Comparison of ENCODE assay signal across 30 cellular contexts in the genomic region with DNA sequence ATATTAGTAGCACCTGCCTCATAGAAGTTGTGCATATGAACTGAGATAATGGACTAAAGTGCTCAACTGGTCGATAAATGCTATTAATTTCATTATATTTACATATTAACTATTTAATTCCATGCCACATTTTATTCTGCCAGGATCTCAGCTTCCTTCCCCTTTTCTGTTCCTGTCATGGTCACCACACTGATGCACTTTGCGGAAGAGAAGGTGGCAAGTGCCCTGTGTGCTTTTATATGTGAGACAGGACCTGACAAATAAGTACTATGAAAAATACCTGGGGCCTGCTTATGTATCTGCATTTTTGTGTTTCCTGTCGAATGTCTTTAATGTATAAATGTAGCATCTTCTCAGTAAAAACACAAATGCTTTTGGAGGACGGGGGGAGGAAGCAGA. TPM values are rescaled to one million over a fixed set of nuclear protein-coding genes. Genes with fewer than 3 reads are reported as not detected.
DNase-seq lines count a peak whose midpoint lies in the region; TF ChIP-seq lines count a peak whose summit lies in the region.
"Had no signal": no experiment of that assay in that cellular context is flagged by ENCODE, and none has a peak within 500 bp of the region (broad histone marks: within the 10 kb centered on the region; RNA-seq: fewer than 3 reads in every experiment).

No MANE protein-coding gene starts in this region.

- no peak for TF ChIP-seq CTCF in osteocyte (IDR thresholded peaks at IDR 0.05)
- TF ChIP-seq CTCF in ascending aorta (IDR thresholded peaks at IDR 0.05), result no peak

- intact Hi-C loops in ascending aorta (cut with DNase I), result no loop called here

- H3K4me1 Mint-ChIP-seq in osteocyte (ENCODE audit: unreplicated experiment), result peaks cover 51% of the 10 kb centered on the region

- H3K27ac ChIP-seq in ascending aorta, result no peak overlapping the region
- H3K27ac ChIP-seq: colonic mucosa, HL-60, skin epidermis, thyroid gland, vagina had no signal

- no peaks in the 10 kb centered on the region for H3K9me3 ChIP-seq in ascending aorta
- H3K9me3 ChIP-seq: colonic mucosa, thyroid gland, vagina had no signal

- H3K27me3 ChIP-seq in ascending aorta, result no peaks in the 10 kb centered on the region
- H3K27me3 ChIP-seq: colonic mucosa, thyroid gland, vagina had no signal

- no peaks in the 10 kb centered on the region for H3K36me3 Mint-ChIP-seq in osteocyte (ENCODE audit: unreplicated experiment)
- H3K36me3 Mint-ChIP-seq: activated naive CD4-positive, alpha-beta T cell treated with anti-CD3 and anti-CD28 coated beads, Interleukin-2, amount 50 U/mL, for 72 hours had no signal

- peak; percentile 5 for DNase-seq in GDM1 (lab: John Stamatoyannopoulos, UW)
- DNase-seq in MV-4-11 (lab: John Stamatoyannopoulos, UW), result peak; percentile 18
- DNase-seq in ecto neural progenitor cell (ENCODE audit: low spot score), result peak; percentile 6
- no peak for DNase-seq in osteocyte (ENCODE audit: extremely low spot score, unreplicated experiment)
- DNase-seq in NCI-H524 treated with DMSO at 0.1 percent for 48 hours (lab: John Stamatoyannopoulos, UW), result no peak
- no peak for DNase-seq in ascending aorta (ENCODE audit: low spot score in 2 of 2)
- DNase-seq in SKM-1 treated with dmso at 0.1 percent for 144 hours (lab: John Stamatoyannopoulos, UW; ENCODE audit: unreplicated experiment), result no peak
- no peak for DNase-seq in stimulated activated CD4-positive, alpha-beta T cell treated with anti-CD3 and anti-CD28 coated beads, Interleukin-1b, Interleukin-23, amount 100 ng/mL, for 48 hours
- DNase-seq: activated CD4-positive, alpha-beta memory T cell treated with anti-CD3 and anti-CD28 coated beads, Interleukin-2, amount 10 ng/mL, durations not matched to agents 7 days and 5 days; activated CD4-positive, alpha-beta T cell treated with anti-CD3 and anti-CD28 coated beads for 1 hour; CD4-positive, alpha-beta memory T cell; EL; foreskin fibroblast; NCI-H1105; NCI-H187 treated with DMSO at 0.1 percent for 48 hours; NCI-H2171 treated with DMSO at 0.1 percent for 48 hours; NCI-H526; NK-92 treated with Interleukin-12 subunit alpha and Interleukin-12 subunit beta, amount 100 ng/mL, for 24 hours; stimulated activated naive CD8-positive, alpha-beta T cell treated with anti-CD3 and anti-CD28 coated beads, Interleukin-15, amount 100 ng/mL, for 72 hours; T-helper 1 cell; thyroid gland had no signal

- no peak overlapping the region for H3K4me3 Mint-ChIP-seq in osteocyte (ENCODE audit: unreplicated experiment)
- H3K4me3 Mint-ChIP-seq: activated CD4-positive, alpha-beta memory T cell treated with anti-CD3 and anti-CD28 coated beads, Interleukin-2, amount 10 ng/mL, durations not matched to agents 7 days and 5 days; CD4-positive, alpha-beta memory T cell; endodermal cell; neural crest cell; stimulated activated naive CD8-positive, alpha-beta T cell treated with anti-CD3 and anti-CD28 coated beads, Interleukin-15, amount 100 ng/mL, for 72 hours had no signal

- H3K9me3 Mint-ChIP-seq in osteocyte (ENCODE audit: unreplicated experiment), result no peaks in the 10 kb centered on the region
- H3K9me3 Mint-ChIP-seq: activated CD4-positive, alpha-beta memory T cell treated with anti-CD3 and anti-CD28 coated beads, Interleukin-2, amount 10 ng/mL, durations not matched to agents 7 days and 5 days; activated naive CD4-positive, alpha-beta T cell treated with anti-CD3 and anti-CD28 coated beads, Interleukin-2, amount 50 U/mL, for 72 hours; activated T-helper 2 cell treated with anti-CD3 and anti-CD28 coated beads, Interferon-gamma antibody, Interleukin-2, Interleukin-4, amounts not matched to agents 10 μg/mL and 5 μg/mL and 100 μg/mL, durations not matched to agents 14 hours and 24 hours and 36 hours; CD4-positive, alpha-beta memory T cell; endodermal cell; stimulated activated naive CD8-positive, alpha-beta T cell treated with anti-CD3 and anti-CD28 coated beads, Interleukin-15, amount 100 ng/mL, for 72 hours had no signal

- no peaks in the 10 kb centered on the region for H3K36me3 ChIP-seq in ascending aorta
- H3K36me3 ChIP-seq: colonic mucosa, thyroid gland, vagina had no signal

- no peak overlapping the region for H3K4me3 ChIP-seq in ascending aorta
- H3K4me3 ChIP-seq: colonic mucosa, lung, skin epidermis, thyroid gland, vagina had no signal

- no peaks in the 10 kb centered on the region for H3K27me3 Mint-ChIP-seq in osteocyte (ENCODE audit: unreplicated experiment)
- H3K27me3 Mint-ChIP-seq: activated CD4-positive, alpha-beta memory T cell treated with anti-CD3 and anti-CD28 coated beads, Interleukin-2, amount 10 ng/mL, durations not matched to agents 7 days and 5 days; CD4-positive, alpha-beta memory T cell; stimulated activated naive CD8-positive, alpha-beta T cell treated with anti-CD3 and anti-CD28 coated beads, Interleukin-15, amount 100 ng/mL, for 72 hours had no signal

- H3K4me1 ChIP-seq in ascending aorta, result peaks cover 0 to 6% of the 10 kb centered on the region in 2 donors
- H3K4me1 ChIP-seq: colonic mucosa, vagina had no signal

- H3K27ac Mint-ChIP-seq in osteocyte (ENCODE audit: unreplicated experiment), result peak overlapping the region; percentile 13
- H3K27ac Mint-ChIP-seq: activated CD4-positive, alpha-beta memory T cell treated with anti-CD3 and anti-CD28 coated beads, Interleukin-2, amount 10 ng/mL, durations not matched to agents 7 days and 5 days; activated naive CD4-positive, alpha-beta T cell treated with anti-CD3 and anti-CD28 coated beads, Interleukin-2, amount 50 U/mL, for 72 hours; activated T-helper 2 cell treated with anti-CD3 and anti-CD28 coated beads, Interferon-gamma antibody, Interleukin-2, Interleukin-4, amounts not matched to agents 10 μg/mL and 5 μg/mL and 100 μg/mL, durations not matched to agents 14 hours and 24 hours and 36 hours; stimulated activated naive CD8-positive, alpha-beta T cell treated with anti-CD3 and anti-CD28 coated beads, Interleukin-15, amount 100 ng/mL, for 72 hours had no signal

RNA-seq across cellular contexts. Expression of a gene that starts 12.2 kb away (rescaled TPM):
- total RNA-seq in osteocyte (27.1 and 30.8 TPM in 2 replicates), ascending aorta (29.5 TPM)

RNA-seq across cellular contexts. Expression of a gene that starts 47.8 kb away (rescaled TPM):
- 25.3 and 28.6 TPM in 2 replicates for total RNA-seq in osteocyte
- 1.7 TPM for total RNA-seq in ascending aorta

Comparison
In these comparisons a context has a peak if more than half of its experiments do, and no peak if none do; other contexts are left out.
1. DNase-seq: peak in GDM1 (single experiment), MV-4-11 (single experiment) and ecto neural progenitor cell (single experiment); none in osteocyte (single experiment), NCI-H524 treated with DMSO at 0.1 percent for 48 hours (single experiment), ascending aorta (0 of 2), SKM-1 treated with dmso at 0.1 percent for 144 hours (single experiment) and stimulated activated CD4-positive, alpha-beta T cell treated with anti-CD3 and anti-CD28 coated beads, Interleukin-1b, Interleukin-23, amount 100 ng/mL, for 48 hours (single experiment).